ENCODE assay signal across 16 cellular contexts in genomic region chr9:128142061-128142460, GRCh38. TPM values are rescaled to one million over a fixed set of nuclear protein-coding genes. Genes with fewer than 3 reads are reported as not detected.
DNase-seq lines count a peak whose midpoint lies in the region; ATAC-seq and TF ChIP-seq lines count a peak whose summit lies in the region.
"Had no signal": no experiment of that assay in that cellular context is flagged by ENCODE, and none has a peak within 500 bp of the region (broad histone marks: within the 10 kb centered on the region; RNA-seq: fewer than 3 reads in every experiment).

No MANE protein-coding gene starts in this region.

- in situ Hi-C loops in transverse colon (cut with MboI; ENCODE audit: low pct_ligation_motif_present in 1 of 4, low pct_unique_long_range_greater_than_20kb in 1 of 4, low sequenced_read_pairs in 3 of 4), result loop anchor here in 1 of 4 donors (25.0 kb wide), 1 partner anchor 105 kb away; no protein-coding TSS in a partner anchor

- whole genome bisulfite sequencing in transverse colon (ENCODE audit: low coverage in 1 of 2), 2 donors, result 0 to 64% methylated on average over 1 to 4 of the region's 4 CpGs

- no peaks in the 10 kb centered on the region for H3K9me3 ChIP-seq in HCT116 (ENCODE audit: control insufficient read depth in 1 of 2, insufficient read depth in 1 of 2, low read depth in 1 of 2, low read length in 2 of 2)
- no peaks in the 10 kb centered on the region for H3K9me3 ChIP-seq in naive thymus-derived CD4-positive, alpha-beta T cell (ENCODE audit: control insufficient read depth in 2 of 3, low read length in 3 of 3)
- no peaks in the 10 kb centered on the region for H3K9me3 ChIP-seq in transverse colon
- H3K9me3 ChIP-seq: Peyer's patch, upper lobe of left lung had no signal

- POLR2A ChIA-PET in HCT116 (lab: Charles Lee), result interaction anchor here (1.1 kb wide), 1 partner anchor 14 kb away, joined by 3 read pairs; no protein-coding TSS in a partner anchor
- POLR2A ChIA-PET in naive thymus-derived CD4-positive, alpha-beta T cell (lab: Charles Lee), result interaction anchor here (0.9 to 1.7 kb wide), 4 partner anchors 10 to 17 kb away, joined by 3 to 7 read pairs (median 5); no protein-coding TSS in a partner anchor

- H3K4me1 ChIP-seq in HCT116 (ENCODE audit: control insufficient read depth in 1 of 2, insufficient read depth in 2 of 2, low read length in 2 of 2), result peaks cover 0 to 7% of the 10 kb centered on the region in 2 experiments; a peak in 1 of 4 replicates
- peaks cover 0 to 16% of the 10 kb centered on the region in 2 donors for H3K4me1 ChIP-seq in naive thymus-derived CD4-positive, alpha-beta T cell (ENCODE audit: control insufficient read depth in 2 of 2, insufficient read depth in 2 of 2, low read length in 2 of 2)
- peaks cover 0 to 10% (median 4%) of the 10 kb centered on the region in 4 donors for H3K4me1 ChIP-seq in transverse colon
- H3K4me1 ChIP-seq: Peyer's patch had no signal

- TF ChIP-seq EP300 in transverse colon (IDR thresholded peaks at IDR 0.05; ENCODE audit: low read depth), result no peak

- H3K36me3 ChIP-seq in HCT116 (ENCODE audit: control insufficient read depth in 1 of 2, insufficient read depth in 2 of 2, low read length in 2 of 2) (no peaks in the 10 kb centered on the region), transverse colon (no peaks in the 10 kb centered on the region)
- no peaks in the 10 kb centered on the region for H3K36me3 ChIP-seq in naive thymus-derived CD4-positive, alpha-beta T cell (ENCODE audit: control insufficient read depth in 2 of 3, insufficient read depth in 3 of 3, low read length in 3 of 3)
- H3K36me3 ChIP-seq: Peyer's patch, upper lobe of left lung had no signal

- no peaks in the 10 kb centered on the region for H3K79me2 ChIP-seq in HCT116 (ENCODE audit: insufficient read depth, low read length)

- peaks cover 14% of the 10 kb centered on the region for H3K4me1 Mint-ChIP-seq in activated CD4-positive, alpha-beta T cell treated with anti-CD3 and anti-CD28 coated beads, Interleukin-2, amount 10 ng/mL, durations not matched to agents 24 days and 14 days
- peaks cover 4% of the 10 kb centered on the region for H3K4me1 Mint-ChIP-seq in activated T-helper 2 cell treated with anti-CD3 and anti-CD28 coated beads, Interferon-gamma antibody, Interleukin-2, Interleukin-4, amounts not matched to agents 10 μg/mL and 5 μg/mL and 100 μg/mL, durations not matched to agents 14 hours and 24 hours and 36 hours (ENCODE audit: low read depth)
- peaks cover 11 to 25% (median 17%) of the 10 kb centered on the region in 7 donors for H3K4me1 Mint-ChIP-seq in naive thymus-derived CD4-positive, alpha-beta T cell

- no TSS peak for BruUV-seq in HCT116 (replicated peaks; lab: Mats Ljungman, UMichigan)

- no peak overlapping the region for H3K27ac ChIP-seq in HCT116 (ENCODE audit: low read depth, low read length)
- H3K27ac ChIP-seq in naive thymus-derived CD4-positive, alpha-beta T cell (ENCODE audit: low read depth, low read length), result no peak overlapping the region
- no peak overlapping the region for H3K27ac ChIP-seq in transverse colon
- H3K27ac ChIP-seq: Peyer's patch, upper lobe of left lung had no signal

- TF ChIP-seq POLR2A in HCT116 (IDR thresholded peaks at IDR 0.05; ENCODE audit: borderline replicate concordance, extremely low read depth, insufficient read depth, insufficient read length), result no peak
- TF ChIP-seq POLR2A in transverse colon (IDR thresholded peaks at IDR 0.05), result no peak

- H3K4me2 ChIP-seq in HCT116 (ENCODE audit: low read length), result no peak overlapping the region

- H3K9me2 ChIP-seq in HCT116 (ENCODE audit: insufficient read depth), result no peaks in the 10 kb centered on the region

- H3K36me3 Mint-ChIP-seq in activated CD4-positive, alpha-beta T cell treated with anti-CD3 and anti-CD28 coated beads, Interleukin-2, amount 10 ng/mL, durations not matched to agents 24 days and 14 days (ENCODE audit: low read depth), result no peaks in the 10 kb centered on the region
- H3K36me3 Mint-ChIP-seq in activated T-helper 2 cell treated with anti-CD3 and anti-CD28 coated beads, Interferon-gamma antibody, Interleukin-2, Interleukin-4, amounts not matched to agents 10 μg/mL and 5 μg/mL and 100 μg/mL, durations not matched to agents 14 hours and 24 hours and 36 hours (ENCODE audit: low read depth), result no peaks in the 10 kb centered on the region
- peaks cover 0 to 4% (median 0%) of the 10 kb centered on the region in 5 donors for H3K36me3 Mint-ChIP-seq in naive thymus-derived CD4-positive, alpha-beta T cell
- H3K36me3 Mint-ChIP-seq: CD14-positive monocyte had no signal

- intact Hi-C loops in activated CD4-positive, alpha-beta T cell treated with anti-CD3 and anti-CD28 coated beads, Interleukin-2, amount 10 ng/mL, durations not matched to agents 24 days and 14 days (cut with micrococcal nuclease), result no loop called here
- intact Hi-C loops in HCT116 (cut with micrococcal nuclease) (no loop called here), transverse colon (cut with DNase I; ENCODE audit: low total_unique reads) (no loop called here)
- intact Hi-C loops in activated T-helper 2 cell treated with anti-CD3 and anti-CD28 coated beads, Interferon-gamma antibody, Interleukin-2, Interleukin-4, amounts not matched to agents 10 μg/mL and 5 μg/mL and 100 μg/mL, durations not matched to agents 14 hours and 24 hours and 36 hours (cut with micrococcal nuclease), result no loop called here
- intact Hi-C loops in naive thymus-derived CD4-positive, alpha-beta T cell (cut with micrococcal nuclease), result loop anchor here in 1 of 2 donors (1.0 kb wide), 1 partner anchor 14 kb away; no protein-coding TSS in a partner anchor

- H3K9ac ChIP-seq in HCT116 (ENCODE audit: low read length), result no peak overlapping the region

- peak overlapping the region; percentile 79 for H3K27ac Mint-ChIP-seq in activated CD4-positive, alpha-beta T cell treated with anti-CD3 and anti-CD28 coated beads, Interleukin-2, amount 10 ng/mL, durations not matched to agents 24 days and 14 days
- peak overlapping the region; percentile 58 for H3K27ac Mint-ChIP-seq in activated T-helper 2 cell treated with anti-CD3 and anti-CD28 coated beads, Interferon-gamma antibody, Interleukin-2, Interleukin-4, amounts not matched to agents 10 μg/mL and 5 μg/mL and 100 μg/mL, durations not matched to agents 14 hours and 24 hours and 36 hours
- peak overlapping the region; percentile 61 to 93 (median 83) for H3K27ac Mint-ChIP-seq in naive thymus-derived CD4-positive, alpha-beta T cell
- H3K27ac Mint-ChIP-seq: activated T-cell treated with anti-CD3 and anti-CD28 coated beads, Interleukin-2, amount 50 U/mL, for 72 hours had no signal

- TF ChIP-seq RAD21 in HCT116 (IDR thresholded peaks at IDR 0.05; ENCODE audit: low read depth), result no peak

- H4K20me1 ChIP-seq in HCT116 (ENCODE audit: insufficient read depth), result no peaks in the 10 kb centered on the region

- peak overlapping the region; percentile 55 for H3K4me3 Mint-ChIP-seq in activated CD4-positive, alpha-beta T cell treated with anti-CD3 and anti-CD28 coated beads, Interleukin-2, amount 10 ng/mL, durations not matched to agents 24 days and 14 days
- H3K4me3 Mint-ChIP-seq in activated T-helper 2 cell treated with anti-CD3 and anti-CD28 coated beads, Interferon-gamma antibody, Interleukin-2, Interleukin-4, amounts not matched to agents 10 μg/mL and 5 μg/mL and 100 μg/mL, durations not matched to agents 14 hours and 24 hours and 36 hours (ENCODE audit: low read depth), result no peak overlapping the region
- H3K4me3 Mint-ChIP-seq in naive thymus-derived CD4-positive, alpha-beta T cell, result peak overlapping the region; percentile 54 to 87 (median 69)
- H3K4me3 Mint-ChIP-seq: activated T-cell treated with anti-CD3 and anti-CD28 coated beads, Interleukin-2, amount 50 U/mL, for 72 hours; CD14-positive monocyte had no signal

- DNase-seq in activated CD4-positive, alpha-beta T cell treated with anti-CD3 and anti-CD28 coated beads, Interleukin-2, amount 10 ng/mL, durations not matched to agents 24 days and 14 days, result peak; percentile 82
- DNase-seq in activated CD4-positive, alpha-beta T cell treated with anti-CD3 and anti-CD28 coated beads for 1 hour, result no peak
- DNase-seq in HCT116 (ENCODE audit: low read depth, low spot score), result no peak
- DNase-seq in activated T-helper 2 cell treated with anti-CD3 and anti-CD28 coated beads, Interferon-gamma antibody, Interleukin-2, Interleukin-4, amounts not matched to agents 10 μg/mL and 5 μg/mL and 100 μg/mL, durations not matched to agents 14 hours and 24 hours and 36 hours (ENCODE audit: low spot score), result peak; percentile 37
- DNase-seq in naive thymus-derived CD4-positive, alpha-beta T cell, result peak in 5 of 9 donors; percentile 26 to 38 (median 29)
- no peak for DNase-seq in transverse colon
- DNase-seq: activated T-cell treated with anti-CD3 and anti-CD28 coated beads, Interleukin-2, amount 50 U/mL, for 72 hours; dermis blood vessel endothelial cell; NCI-H1930; NCI-H524; small intestine; upper lobe of left lung had no signal

- no peak overlapping the region for H3K4me3 ChIP-seq in HCT116 (replicated peaks in 1 of 2; ENCODE audit: low read depth in 1 of 2, low read length in 2 of 2)
- peak overlapping the region; percentile 23 for H3K4me3 ChIP-seq in naive thymus-derived CD4-positive, alpha-beta T cell (ENCODE audit: low read length)
- no peak overlapping the region for H3K4me3 ChIP-seq in transverse colon
- H3K4me3 ChIP-seq: Peyer's patch, upper lobe of left lung had no signal

- no peaks in the 10 kb centered on the region for H3K9me3 Mint-ChIP-seq in activated CD4-positive, alpha-beta T cell treated with anti-CD3 and anti-CD28 coated beads, Interleukin-2, amount 10 ng/mL, durations not matched to agents 24 days and 14 days
- H3K9me3 Mint-ChIP-seq in activated T-helper 2 cell treated with anti-CD3 and anti-CD28 coated beads, Interferon-gamma antibody, Interleukin-2, Interleukin-4, amounts not matched to agents 10 μg/mL and 5 μg/mL and 100 μg/mL, durations not matched to agents 14 hours and 24 hours and 36 hours, result no peaks in the 10 kb centered on the region
- H3K9me3 Mint-ChIP-seq in naive thymus-derived CD4-positive, alpha-beta T cell, result no peaks in the 10 kb centered on the region
- H3K9me3 Mint-ChIP-seq: activated T-cell treated with anti-CD3 and anti-CD28 coated beads, Interleukin-2, amount 50 U/mL, for 72 hours; CD14-positive monocyte had no signal

- ATAC-seq in HCT116 (0 out of 2 replicates have a peak, but pooled peaks have one; percentile 39), GM18873 (IDR thresholded peaks at IDR 0.05; ENCODE audit: low FRiP score, unreplicated experiment) (no peak), HG03025 (IDR thresholded peaks at IDR 0.05; ENCODE audit: low FRiP score, unreplicated experiment) (no peak)
- no peak for ATAC-seq in naive thymus-derived CD4-positive, alpha-beta T cell
- ATAC-seq: activated T-cell treated with anti-CD3 and anti-CD28 coated beads, Interleukin-2, amount 50 U/mL, for 72 hours had no signal

- H3K27me3 ChIP-seq in HCT116 (ENCODE audit: insufficient read depth, low read length), result no peaks in the 10 kb centered on the region
- H3K27me3 ChIP-seq in naive thymus-derived CD4-positive, alpha-beta T cell (ENCODE audit: control insufficient read depth in 2 of 2, insufficient read depth in 2 of 2, low read length in 2 of 2), result no peaks in the 10 kb centered on the region
- no peaks in the 10 kb centered on the region for H3K27me3 ChIP-seq in transverse colon
- H3K27me3 ChIP-seq: Peyer's patch, upper lobe of left lung had no signal

- peaks cover 3% of the 10 kb centered on the region for H3K27me3 Mint-ChIP-seq in activated CD4-positive, alpha-beta T cell treated with anti-CD3 and anti-CD28 coated beads, Interleukin-2, amount 10 ng/mL, durations not matched to agents 24 days and 14 days
- no peaks in the 10 kb centered on the region for H3K27me3 Mint-ChIP-seq in activated T-helper 2 cell treated with anti-CD3 and anti-CD28 coated beads, Interferon-gamma antibody, Interleukin-2, Interleukin-4, amounts not matched to agents 10 μg/mL and 5 μg/mL and 100 μg/mL, durations not matched to agents 14 hours and 24 hours and 36 hours (ENCODE audit: low read depth)
- H3K27me3 Mint-ChIP-seq in naive thymus-derived CD4-positive, alpha-beta T cell, result no peaks in the 10 kb centered on the region

- RAD21 ChIA-PET in HCT116 (lab: Charles Lee; ENCODE audit: low non-redundant PET in 1 of 2, low total read pairs in 2 of 2, uncharacterized antibody in 2 of 2, unreplicated experiment in 2 of 2), result no interaction called here

- no peak for TF ChIP-seq CTCF in HCT116 (IDR thresholded peaks at IDR 0.05 in 2 of 3, conservative IDR thresholded peaks at IDR 0.05 in 1 of 3; ENCODE audit: borderline replicate concordance in 1 of 3, insufficient read depth in 1 of 3, low read depth in 2 of 3, low read length in 2 of 3)
- TF ChIP-seq CTCF in transverse colon (IDR thresholded peaks at IDR 0.05), result no peak

- H2AFZ ChIP-seq in HCT116 (ENCODE audit: low read depth, low read length, poor library complexity, severe bottlenecking), result no peak overlapping the region

- CTCF ChIA-PET in HCT116 (lab: Charles Lee), result no interaction called here
- CTCF ChIA-PET in naive thymus-derived CD4-positive, alpha-beta T cell (lab: Charles Lee), result interaction anchor here (1.5 kb wide), 1 partner anchor 13 kb away, joined by 6 read pairs; no protein-coding TSS in a partner anchor

RNA-seq across cellular contexts. Expression of gene LCN2, which starts 7.2 kb away (rescaled TPM):
- total RNA-seq in activated CD4-positive, alpha-beta T cell treated with anti-CD3 and anti-CD28 coated beads, Interleukin-2, amount 10 ng/mL, durations not matched to agents 24 days and 14 days, result not detected in 2 replicates
- total RNA-seq in HCT116 (2021; ENCODE audit: unreplicated experiment) (9.2 TPM), transverse colon (100 to 1,000 TPM in 1 of 4 donors, 10 to 100 TPM in 2, 1 to 10 TPM in 1; 8.6 to 115 (median 37.3) TPM)
- 99.1 and 318 TPM in 2 replicates for polyA plus RNA-seq in HCT116 (2012)
- not detected in 2 replicates for total RNA-seq in activated T-helper 2 cell treated with anti-CD3 and anti-CD28 coated beads, Interferon-gamma antibody, Interleukin-2, Interleukin-4, amounts not matched to agents 10 μg/mL and 5 μg/mL and 100 μg/mL, durations not matched to agents 14 hours and 24 hours and 36 hours
- total RNA-seq in naive thymus-derived CD4-positive, alpha-beta T cell, result not detected
- not detected for polyA plus RNA-seq in naive thymus-derived CD4-positive, alpha-beta T cell
- total RNA-seq: activated T-cell treated with anti-CD3 and anti-CD28 coated beads, Interleukin-2, amount 50 U/mL, for 72 hours; dermis blood vessel endothelial cell had no signal

RNA-seq across cellular contexts. Expression of gene PTGES2, which starts 14.5 kb away (rescaled TPM):
- 84.6 and 89.8 TPM in 2 replicates for total RNA-seq in activated CD4-positive, alpha-beta T cell treated with anti-CD3 and anti-CD28 coated beads, Interleukin-2, amount 10 ng/mL, durations not matched to agents 24 days and 14 days
- total RNA-seq in HCT116 (2021; ENCODE audit: unreplicated experiment) (148 TPM), transverse colon (100 to 1,000 TPM; 109 to 434 (median 164) TPM)
- polyA plus RNA-seq in HCT116 (2012), result 154 and 164 TPM in 2 replicates
- 67.8 and 77.6 TPM in 2 replicates for total RNA-seq in activated T-helper 2 cell treated with anti-CD3 and anti-CD28 coated beads, Interferon-gamma antibody, Interleukin-2, Interleukin-4, amounts not matched to agents 10 μg/mL and 5 μg/mL and 100 μg/mL, durations not matched to agents 14 hours and 24 hours and 36 hours
- total RNA-seq in naive thymus-derived CD4-positive, alpha-beta T cell, result 10 to 100 TPM; 52.0 to 70.8 (median 61.3) TPM
- 10 to 100 TPM; 32.3 to 36.1 TPM for polyA plus RNA-seq in naive thymus-derived CD4-positive, alpha-beta T cell

RNA-seq across cellular contexts. Expression of gene BBLN, which starts 18.0 kb away (rescaled TPM):
- 89.3 and 91.4 TPM in 2 replicates for total RNA-seq in activated CD4-positive, alpha-beta T cell treated with anti-CD3 and anti-CD28 coated beads, Interleukin-2, amount 10 ng/mL, durations not matched to agents 24 days and 14 days
- total RNA-seq in HCT116 (2021; ENCODE audit: unreplicated experiment), result 119 TPM
- polyA plus RNA-seq in HCT116 (2012), result 113 and 131 TPM in 2 replicates
- total RNA-seq in activated T-helper 2 cell treated with anti-CD3 and anti-CD28 coated beads, Interferon-gamma antibody, Interleukin-2, Interleukin-4, amounts not matched to agents 10 μg/mL and 5 μg/mL and 100 μg/mL, durations not matched to agents 14 hours and 24 hours and 36 hours, result 93.8 and 103 TPM in 2 replicates
- 10 to 100 TPM; 42.7 to 87.8 (median 48.0) TPM for total RNA-seq in naive thymus-derived CD4-positive, alpha-beta T cell
- 100 to 1,000 TPM in 1 of 2 donors, 10 to 100 TPM in 1; 99.2 to 102 TPM for polyA plus RNA-seq in naive thymus-derived CD4-positive, alpha-beta T cell
- 100 to 1,000 TPM in 3 of 4 donors, 10 to 100 TPM in 1; 97.3 to 178 (median 149) TPM for total RNA-seq in transverse colon

RNA-seq across cellular contexts. Expression of gene CIZ1, which starts 49.3 kb away (rescaled TPM):
- 142 and 143 TPM in 2 replicates for total RNA-seq in activated CD4-positive, alpha-beta T cell treated with anti-CD3 and anti-CD28 coated beads, Interleukin-2, amount 10 ng/mL, durations not matched to agents 24 days and 14 days
- total RNA-seq in HCT116 (2021; ENCODE audit: unreplicated experiment) (144 TPM), transverse colon (100 to 1,000 TPM in 1 of 4 donors, 10 to 100 TPM in 3; 59.9 to 211 (median 73.0) TPM)
- 132 and 147 TPM in 2 replicates for polyA plus RNA-seq in HCT116 (2012)
- total RNA-seq in activated T-helper 2 cell treated with anti-CD3 and anti-CD28 coated beads, Interferon-gamma antibody, Interleukin-2, Interleukin-4, amounts not matched to agents 10 μg/mL and 5 μg/mL and 100 μg/mL, durations not matched to agents 14 hours and 24 hours and 36 hours, result 150 TPM in 2 replicates
- total RNA-seq in naive thymus-derived CD4-positive, alpha-beta T cell, result 100 to 1,000 TPM; 110 to 163 (median 142) TPM
- 10 to 100 TPM; 11.2 to 38.2 TPM for polyA plus RNA-seq in naive thymus-derived CD4-positive, alpha-beta T cell

Comparison
In these comparisons a context has a peak if more than half of its experiments do, and no peak if none do; other contexts are left out.
1. DNase-seq: peak in activated CD4-positive, alpha-beta T cell treated with anti-CD3 and anti-CD28 coated beads, Interleukin-2, amount 10 ng/mL, durations not matched to agents 24 days and 14 days (single experiment), activated T-helper 2 cell treated with anti-CD3 and anti-CD28 coated beads, Interferon-gamma antibody, Interleukin-2, Interleukin-4, amounts not matched to agents 10 μg/mL and 5 μg/mL and 100 μg/mL, durations not matched to agents 14 hours and 24 hours and 36 hours (single experiment) and naive thymus-derived CD4-positive, alpha-beta T cell (5 of 9); none in activated CD4-positive, alpha-beta T cell treated with anti-CD3 and anti-CD28 coated beads for 1 hour (single experiment), HCT116 (single experiment) and transverse colon (single experiment).
2. Peak in every context shown above with its lines, with median percentiles within 50 percentile points of each other: H3K27ac Mint-ChIP-seq.